2 cellular contexts compared by ENCODE assay signal in genomic region chr5:54186912-54187445, GRCh38.
TF ChIP-seq lines count a peak whose summit lies in the region.

No MANE protein-coding gene starts in this region.

TF ChIP-seq in HepG2, 621 proteins besides CTCF, POLR2A, EP300 and RAD21 (continued from another document):
- TF ChIP-seq, protein P1, sequence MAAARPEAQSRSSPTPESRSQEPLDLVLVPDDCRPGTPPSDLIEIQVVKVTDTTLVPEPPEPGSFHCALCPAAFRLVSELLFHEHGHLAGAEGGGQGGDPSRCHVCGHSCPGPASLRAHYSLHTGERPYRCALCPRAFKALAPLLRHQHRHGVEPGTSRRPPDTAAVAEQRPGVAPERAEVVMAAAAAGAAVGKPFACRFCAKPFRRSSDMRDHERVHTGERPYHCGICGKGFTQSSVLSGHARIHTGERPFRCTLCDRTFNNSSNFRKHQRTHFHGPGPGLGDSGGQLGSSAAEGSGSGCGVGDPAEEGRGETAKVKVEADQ (CRISPR knock-in tag; IDR thresholded peaks at IDR 0.05; ENCODE audit: borderline replicate concordance): no peak
- TF ChIP-seq MXD3 (CRISPR knock-in tag; IDR thresholded peaks at IDR 0.05) (no peak), ZMYM2 (CRISPR knock-in tag; IDR thresholded peaks at IDR 0.05) (no peak), HOXA9 (CRISPR knock-in tag; IDR thresholded peaks at IDR 0.05; ENCODE audit: borderline replicate concordance) (no peak), E2F2 (CRISPR knock-in tag; IDR thresholded peaks at IDR 0.05; ENCODE audit: borderline replicate concordance) (no peak)
TF ChIP-seq in HepG2: peak in this region for 0.

TF ChIP-seq in WTC11, 78 proteins besides CTCF, POLR2A, EP300 and RAD21 (continued from another document):
- TF ChIP-seq, protein P2, sequence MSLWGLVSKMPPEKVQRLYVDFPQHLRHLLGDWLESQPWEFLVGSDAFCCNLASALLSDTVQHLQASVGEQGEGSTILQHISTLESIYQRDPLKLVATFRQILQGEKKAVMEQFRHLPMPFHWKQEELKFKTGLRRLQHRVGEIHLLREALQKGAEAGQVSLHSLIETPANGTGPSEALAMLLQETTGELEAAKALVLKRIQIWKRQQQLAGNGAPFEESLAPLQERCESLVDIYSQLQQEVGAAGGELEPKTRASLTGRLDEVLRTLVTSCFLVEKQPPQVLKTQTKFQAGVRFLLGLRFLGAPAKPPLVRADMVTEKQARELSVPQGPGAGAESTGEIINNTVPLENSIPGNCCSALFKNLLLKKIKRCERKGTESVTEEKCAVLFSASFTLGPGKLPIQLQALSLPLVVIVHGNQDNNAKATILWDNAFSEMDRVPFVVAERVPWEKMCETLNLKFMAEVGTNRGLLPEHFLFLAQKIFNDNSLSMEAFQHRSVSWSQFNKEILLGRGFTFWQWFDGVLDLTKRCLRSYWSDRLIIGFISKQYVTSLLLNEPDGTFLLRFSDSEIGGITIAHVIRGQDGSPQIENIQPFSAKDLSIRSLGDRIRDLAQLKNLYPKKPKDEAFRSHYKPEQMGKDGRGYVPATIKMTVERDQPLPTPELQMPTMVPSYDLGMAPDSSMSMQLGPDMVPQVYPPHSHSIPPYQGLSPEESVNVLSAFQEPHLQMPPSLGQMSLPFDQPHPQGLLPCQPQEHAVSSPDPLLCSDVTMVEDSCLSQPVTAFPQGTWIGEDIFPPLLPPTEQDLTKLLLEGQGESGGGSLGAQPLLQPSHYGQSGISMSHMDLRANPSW (CRISPR knock-in tag; conservative IDR thresholded peaks at IDR 0.05; ENCODE audit: low read depth): no peak
- no peak for TF ChIP-seq ZBTB21 (CRISPR knock-in tag; IDR thresholded peaks at IDR 0.05; ENCODE audit: borderline replicate concordance)
- TF ChIP-seq, protein P3, sequence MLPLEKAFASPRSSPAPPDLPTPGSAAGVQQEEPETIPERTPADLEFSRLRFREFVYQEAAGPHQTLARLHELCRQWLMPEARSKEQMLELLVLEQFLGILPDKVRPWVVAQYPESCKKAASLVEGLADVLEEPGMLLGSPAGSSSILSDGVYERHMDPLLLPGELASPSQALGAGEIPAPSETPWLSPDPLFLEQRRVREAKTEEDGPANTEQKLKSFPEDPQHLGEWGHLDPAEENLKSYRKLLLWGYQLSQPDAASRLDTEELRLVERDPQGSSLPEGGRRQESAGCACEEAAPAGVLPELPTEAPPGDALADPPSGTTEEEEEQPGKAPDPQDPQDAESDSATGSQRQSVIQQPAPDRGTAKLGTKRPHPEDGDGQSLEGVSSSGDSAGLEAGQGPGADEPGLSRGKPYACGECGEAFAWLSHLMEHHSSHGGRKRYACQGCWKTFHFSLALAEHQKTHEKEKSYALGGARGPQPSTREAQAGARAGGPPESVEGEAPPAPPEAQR (CRISPR knock-in tag; IDR thresholded peaks at IDR 0.05): no peak
- no peak for TF ChIP-seq ESRRA (CRISPR knock-in tag; IDR thresholded peaks at IDR 0.05; ENCODE audit: borderline replicate concordance)
- no peak for TF ChIP-seq RELA (CRISPR knock-in tag; IDR thresholded peaks at IDR 0.05; ENCODE audit: borderline replicate concordance)
- TF ChIP-seq SP1 (CRISPR knock-in tag; conservative IDR thresholded peaks at IDR 0.05): no peak
- TF ChIP-seq FOXP4 (CRISPR knock-in tag; IDR thresholded peaks at IDR 0.05): no peak
- TF ChIP-seq, protein P4, sequence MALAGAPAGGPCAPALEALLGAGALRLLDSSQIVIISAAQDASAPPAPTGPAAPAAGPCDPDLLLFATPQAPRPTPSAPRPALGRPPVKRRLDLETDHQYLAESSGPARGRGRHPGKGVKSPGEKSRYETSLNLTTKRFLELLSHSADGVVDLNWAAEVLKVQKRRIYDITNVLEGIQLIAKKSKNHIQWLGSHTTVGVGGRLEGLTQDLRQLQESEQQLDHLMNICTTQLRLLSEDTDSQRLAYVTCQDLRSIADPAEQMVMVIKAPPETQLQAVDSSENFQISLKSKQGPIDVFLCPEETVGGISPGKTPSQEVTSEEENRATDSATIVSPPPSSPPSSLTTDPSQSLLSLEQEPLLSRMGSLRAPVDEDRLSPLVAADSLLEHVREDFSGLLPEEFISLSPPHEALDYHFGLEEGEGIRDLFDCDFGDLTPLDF (CRISPR knock-in tag; IDR thresholded peaks at IDR 0.05): no peak
- no peak for TF ChIP-seq IRF2 (CRISPR knock-in tag; IDR thresholded peaks at IDR 0.05; ENCODE audit: borderline replicate concordance, low read depth)
- no peak for TF ChIP-seq ZNF263 (CRISPR knock-in tag; IDR thresholded peaks at IDR 0.05; ENCODE audit: low read depth)
- no peak for TF ChIP-seq FOXJ3 (CRISPR knock-in tag; IDR thresholded peaks at IDR 0.05; ENCODE audit: borderline replicate concordance)
